Comparison of ENCODE assay signal across 10 cellular contexts in the genomic region with DNA sequence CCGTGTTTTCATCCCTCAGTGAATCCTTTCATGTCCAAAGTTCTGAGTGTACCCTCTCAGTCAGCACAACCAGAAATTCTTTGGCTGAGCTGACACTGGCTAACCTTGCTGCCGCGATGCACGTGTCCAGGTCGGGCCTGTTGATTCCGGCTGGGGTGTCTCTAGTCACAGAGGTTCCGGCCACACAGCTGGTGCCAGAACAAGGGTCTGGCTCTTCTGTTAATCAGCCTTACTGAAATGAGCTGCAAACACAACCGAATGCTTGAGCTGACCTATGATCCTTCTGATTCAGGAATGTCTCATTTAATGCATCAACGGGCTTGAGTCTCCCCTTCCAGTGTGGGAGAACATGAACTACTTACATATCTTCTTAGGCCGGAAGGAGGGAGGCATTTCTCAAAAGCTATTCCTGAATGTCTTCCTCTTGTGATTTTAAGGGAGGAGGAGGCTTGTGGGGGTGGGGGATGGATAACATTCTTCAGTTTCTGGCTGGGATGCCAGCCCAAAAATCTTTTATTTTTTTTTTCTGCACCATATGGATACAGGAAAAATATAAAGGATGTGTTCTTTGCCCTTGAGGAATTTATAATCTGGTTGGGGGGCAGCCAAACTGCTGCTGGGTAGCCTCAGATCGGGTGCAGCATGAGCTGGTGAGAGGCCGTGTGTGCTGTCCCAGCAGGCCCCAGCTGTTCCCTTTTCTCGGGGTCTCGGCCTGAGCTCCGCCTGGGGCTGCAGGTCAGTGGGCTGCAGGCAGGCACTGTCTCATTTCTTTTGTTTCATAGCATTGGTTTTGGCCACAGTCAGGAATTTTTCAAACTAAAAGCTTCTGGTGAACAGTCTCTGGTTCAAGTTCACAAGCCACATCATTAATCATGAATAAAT.
DNase-seq lines count a peak whose midpoint lies in the region; ATAC-seq, FAIRE-seq and TF ChIP-seq lines count a peak whose summit lies in the region.
"Had no signal": no experiment of that assay in that cellular context is flagged by ENCODE, and none has a peak within 500 bp of the region (broad histone marks: within the 10 kb centered on the region; RNA-seq: fewer than 3 reads in every experiment).

No MANE protein-coding gene starts in this region.

- no peaks in the 10 kb centered on the region for H3K9me3 ChIP-seq in astrocyte (ENCODE audit: insufficient read depth, low read depth, low read length)
- no peaks in the 10 kb centered on the region for H3K9me3 ChIP-seq in T-helper 17 cell (ENCODE audit: control insufficient read depth, low read length, poor library complexity, severe bottlenecking)

- H3K9me3 Mint-ChIP-seq in astrocyte (ENCODE audit: unreplicated experiment): peaks cover 4% of the 10 kb centered on the region
- H3K9me3 Mint-ChIP-seq: stimulated activated naive CD8-positive, alpha-beta T cell treated with anti-CD3 and anti-CD28 coated beads, Interleukin-15, Interleukin-2, amounts not matched to agents 100 ng/mL and 50 ng/mL, for 24 hours; T-helper 2 cell treated with Interferon-gamma antibody and Interleukin-4, amounts not matched to agents 5 μg/mL and 100 μg/mL, for 36 hours had no signal

- no peaks in the 10 kb centered on the region for H4K20me1 ChIP-seq in astrocyte (ENCODE audit: insufficient read depth, low read length)

- DNase-seq in GM03348 (ENCODE audit: low spot score) (peak; percentile 56), astrocyte (ENCODE audit: low read depth) (peak; percentile 99), left ventricle myocardium superior (peak; percentile 74), sciatic nerve (ENCODE audit: low spot score) (no peak), NCI-H2227 (lab: John Stamatoyannopoulos, UW; ENCODE audit: unreplicated experiment) (no peak), T-helper 17 cell (no peak)

- peaks cover 15% of the 10 kb centered on the region for H3K4me1 ChIP-seq in astrocyte (ENCODE audit: insufficient read depth, low read length)

- intact Hi-C loops in left ventricle myocardium superior (cut with micrococcal nuclease) (no loop called here), sciatic nerve (cut with DNase I) (no loop called here)

- FAIRE-seq in astrocyte (lab: Jason Lieb, UNC): no peak

- peak overlapping the region; percentile 64 for H2AFZ ChIP-seq in astrocyte (ENCODE audit: low read depth, low read length)

- H3K4me2 ChIP-seq in astrocyte (ENCODE audit: low read length): peak overlapping the region; percentile 58

- H3K36me3 ChIP-seq in astrocyte (ENCODE audit: insufficient read depth, low read length): no peaks in the 10 kb centered on the region

- H3K9ac ChIP-seq in astrocyte (ENCODE audit: low read length): peak overlapping the region; percentile 11

- peak overlapping the region; percentile 49 for H3K27ac ChIP-seq in astrocyte (ENCODE audit: low read depth, low read length)

- H3K79me2 ChIP-seq in astrocyte (ENCODE audit: insufficient read depth, low read length): no peaks in the 10 kb centered on the region

- H3K4me3 Mint-ChIP-seq in astrocyte (ENCODE audit: unreplicated experiment) (no peak overlapping the region), T-helper 17 cell (no peak overlapping the region)
- H3K4me3 Mint-ChIP-seq: stimulated activated naive CD8-positive, alpha-beta T cell treated with anti-CD3 and anti-CD28 coated beads, Interleukin-15, Interleukin-2, amounts not matched to agents 100 ng/mL and 50 ng/mL, for 24 hours; T-helper 2 cell treated with Interferon-gamma antibody and Interleukin-4, amounts not matched to agents 5 μg/mL and 100 μg/mL, for 36 hours had no signal

- H3K4me3 ChIP-seq in astrocyte (ENCODE audit: insufficient read depth, low read depth, low read length): no peak overlapping the region

- H3K36me3 Mint-ChIP-seq in astrocyte (ENCODE audit: low read depth, unreplicated experiment) (no peaks in the 10 kb centered on the region), T-helper 17 cell (ENCODE audit: low read depth) (no peaks in the 10 kb centered on the region)

- TF ChIP-seq CTCF in astrocyte (IDR thresholded peaks at IDR 0.05; ENCODE audit: insufficient read depth, low read depth, low read length): no peak

- ATAC-seq in left ventricle myocardium superior (peak; percentile 87), sciatic nerve (peak; percentile 80), HG03565 (IDR thresholded peaks at IDR 0.05; ENCODE audit: unreplicated experiment) (no peak), GM21786 (IDR thresholded peaks at IDR 0.05; ENCODE audit: unreplicated experiment) (no peak), T-helper 17 cell (no peak)

- peaks cover 7% of the 10 kb centered on the region for H3K4me1 Mint-ChIP-seq in astrocyte (ENCODE audit: low read depth, unreplicated experiment)
- no peaks in the 10 kb centered on the region for H3K4me1 Mint-ChIP-seq in T-helper 17 cell

- no peak overlapping the region for H3K27ac Mint-ChIP-seq in astrocyte (ENCODE audit: unreplicated experiment)
- H3K27ac Mint-ChIP-seq in T-helper 17 cell: no peak overlapping the region
- H3K27ac Mint-ChIP-seq: stimulated activated naive CD8-positive, alpha-beta T cell treated with anti-CD3 and anti-CD28 coated beads, Interleukin-15, Interleukin-2, amounts not matched to agents 100 ng/mL and 50 ng/mL, for 24 hours; T-helper 2 cell treated with Interferon-gamma antibody and Interleukin-4, amounts not matched to agents 5 μg/mL and 100 μg/mL, for 36 hours had no signal

- no peaks in the 10 kb centered on the region for H3K27me3 ChIP-seq in astrocyte (ENCODE audit: insufficient read depth, low read length)

- H3K27me3 Mint-ChIP-seq in astrocyte (ENCODE audit: low read depth, unreplicated experiment): peaks cover 8% of the 10 kb centered on the region
- H3K27me3 Mint-ChIP-seq in T-helper 17 cell: no peaks in the 10 kb centered on the region
- H3K27me3 Mint-ChIP-seq: stimulated activated naive CD8-positive, alpha-beta T cell treated with anti-CD3 and anti-CD28 coated beads, Interleukin-15, Interleukin-2, amounts not matched to agents 100 ng/mL and 50 ng/mL, for 24 hours had no signal

Comparison
In these comparisons a context has a peak if more than half of its experiments do, and no peak if none do; other contexts are left out.
1. DNase-seq: peak in GM03348 (single experiment), astrocyte (single experiment) and left ventricle myocardium superior (single experiment); none in sciatic nerve (single experiment), NCI-H2227 (single experiment) and T-helper 17 cell (0 of 3).
2. ATAC-seq: peak in left ventricle myocardium superior (single experiment) and sciatic nerve (single experiment); none in HG03565 (single experiment), GM21786 (single experiment) and T-helper 17 cell (single experiment).